In the genomic region with DNA sequence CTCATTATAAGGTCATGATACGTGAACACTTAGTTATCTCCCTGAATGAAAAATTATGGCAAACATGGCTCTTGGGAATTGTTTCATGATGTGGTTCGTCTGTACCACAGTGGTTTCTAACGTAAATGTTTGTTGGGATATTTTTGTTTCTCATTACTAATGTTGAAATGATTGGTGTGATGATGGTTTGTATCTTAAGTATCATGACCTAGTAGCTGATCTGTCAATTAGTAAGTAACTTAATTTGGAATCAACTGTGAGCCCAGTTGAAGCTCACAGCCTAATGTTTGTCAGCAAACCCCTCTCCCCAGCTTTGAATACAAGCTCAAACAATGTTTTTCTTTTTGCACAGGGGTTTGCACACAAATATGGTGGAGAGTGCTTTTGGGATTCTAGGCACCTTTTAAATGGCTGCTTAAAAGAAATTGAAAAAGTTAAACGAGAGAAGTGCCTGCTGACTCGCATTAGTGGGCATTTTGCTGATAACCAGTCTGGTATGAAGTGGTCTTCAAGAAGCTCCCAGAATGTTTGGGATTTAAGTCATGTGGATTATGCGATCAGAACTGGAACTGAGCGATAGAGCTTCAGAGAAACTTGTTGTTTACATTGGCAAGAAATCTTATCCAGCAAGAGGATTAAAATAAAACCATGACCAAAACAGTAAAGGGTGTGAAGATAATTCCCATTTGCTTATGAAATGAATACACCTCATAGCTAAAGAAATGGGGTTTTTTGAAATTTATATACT, we compare ENCODE assay signal across 12 cellular contexts.
A peak's percentile ranks its signal among the peaks of the same experiment; 100 is the strongest.
DNase-seq lines count a peak whose midpoint lies in the region; ATAC-seq and TF ChIP-seq lines count a peak whose summit lies in the region.
"Had no signal": no experiment of that assay in that cellular context is flagged by ENCODE, and none has a peak within 500 bp of the region (broad histone marks: within the 10 kb centered on the region; RNA-seq: fewer than 3 reads in every experiment).

No MANE protein-coding gene starts in this region.

- intact Hi-C loops in ascending aorta (cut with DNase I) = loop anchor here (5.0 kb wide), 1 partner anchor 38 kb away; no protein-coding TSS in a partner anchor

- H3K4me3 ChIP-seq in HEK293 (ENCODE audit: low read depth, low read length) (no peak overlapping the region), ascending aorta (peak overlapping the region in 1 of 2 donors; percentile 16), foreskin fibroblast (ENCODE audit: low read depth in 1 of 2, low read length in 2 of 2) (no peak overlapping the region), skin epidermis (no peak overlapping the region)
- H3K4me3 ChIP-seq: gastroesophageal sphincter, right atrium auricular region had no signal

- CTCF ChIA-PET in HEK293 (lab: Yijun Ruan, JAX) = interaction anchor here (0.6 to 2.6 kb wide), 7 partner anchors 9 to 1407 kb away, joined by 3 to 27 read pairs (median 4); no protein-coding TSS in a partner anchor

- no peaks in the 10 kb centered on the region for H3K36me3 ChIP-seq in HEK293 (ENCODE audit: control insufficient read depth in 2 of 2, insufficient read depth in 1 of 2, low read length in 2 of 2)
- H3K36me3 ChIP-seq in ascending aorta = no peaks in the 10 kb centered on the region
- H3K36me3 ChIP-seq: gastroesophageal sphincter, right atrium auricular region had no signal

- DNase-seq in ascending aorta (ENCODE audit: low spot score in 2 of 2) = no peak
- DNase-seq in foreskin fibroblast = peak; percentile 32 to 65
- no peak for DNase-seq in T-helper 9 cell
- DNase-seq in cortex of kidney (lab: John Stamatoyannopoulos, UW) = no peak
- DNase-seq: NCI-H1694 treated with DMSO at 0.1 percent for 48 hours, T1000 had no signal

- TF ChIP-seq CTCF in HEK293 (tag by site-specific recombination; IDR thresholded peaks at IDR 0.05) (no peak), ascending aorta (IDR thresholded peaks at IDR 0.05) (no peak), foreskin fibroblast (IDR thresholded peaks at IDR 0.05; ENCODE audit: low read depth, low read length) (no peak)

- POLR2A ChIA-PET in HEK293 (lab: Yijun Ruan, JAX) = no interaction called here

- H3K27ac ChIP-seq in HEK293 (ENCODE audit: extremely low read depth, low read depth, low read length) (no peak overlapping the region), ascending aorta (peak overlapping the region; percentile 21 to 63), skin epidermis (peak overlapping the region in 12 of 21 experiments; percentile 24 to 84 (median 65))
- H3K27ac ChIP-seq: gastroesophageal sphincter, right atrium auricular region had no signal

- ATAC-seq in activated CD4-positive, CD25-positive, alpha-beta regulatory T cell treated with anti-CD3 and anti-CD28 coated beads, Interleukin-2, amount 50 U/mL, for 24 hours = no peak
- ATAC-seq in HG03565 (IDR thresholded peaks at IDR 0.05; ENCODE audit: unreplicated experiment) = no peak
- ATAC-seq: gastroesophageal sphincter had no signal

- no peaks in the 10 kb centered on the region for H3K9me3 ChIP-seq in HEK293 (ENCODE audit: control insufficient read depth, insufficient read depth, low read depth, low read length)
- H3K9me3 ChIP-seq in ascending aorta = no peaks in the 10 kb centered on the region
- H3K9me3 ChIP-seq: gastroesophageal sphincter, right atrium auricular region had no signal

- H3K4me1 ChIP-seq in HEK293 (ENCODE audit: control insufficient read depth, insufficient read depth, low read length) = no peaks in the 10 kb centered on the region
- H3K4me1 ChIP-seq in ascending aorta = peaks cover 0 to 8% of the 10 kb centered on the region in 2 donors

- no peaks in the 10 kb centered on the region for H3K27me3 ChIP-seq in ascending aorta
- H3K27me3 ChIP-seq: gastroesophageal sphincter, right atrium auricular region had no signal

TF ChIP-seq in HEK293, 187 proteins besides CTCF, POLR2A, EP300 and RAD21:
- no peak for TF ChIP-seq ZNF747 (tag by site-specific recombination; IDR thresholded peaks at IDR 0.05)
- TF ChIP-seq ZNF341 (tag by site-specific recombination; IDR thresholded peaks at IDR 0.05; ENCODE audit: low read depth) = no peak
- no peak for TF ChIP-seq ZFP3 (tag by site-specific recombination; IDR thresholded peaks at IDR 0.05; ENCODE audit: low read depth)
- 0 out of 2 replicates have a peak, but pooled peaks have one; percentile 15 for TF ChIP-seq ZNF629 (tag by site-specific recombination; IDR thresholded peaks at IDR 0.05)
- TF ChIP-seq SP2 (tag by site-specific recombination; IDR thresholded peaks at IDR 0.05) = no peak
- no peak for TF ChIP-seq ZNF280C (tag by site-specific recombination; IDR thresholded peaks at IDR 0.05)
- peak; percentile 57 for TF ChIP-seq FEZF1 (tag by site-specific recombination; IDR thresholded peaks at IDR 0.05)
- TF ChIP-seq, protein P1, sequence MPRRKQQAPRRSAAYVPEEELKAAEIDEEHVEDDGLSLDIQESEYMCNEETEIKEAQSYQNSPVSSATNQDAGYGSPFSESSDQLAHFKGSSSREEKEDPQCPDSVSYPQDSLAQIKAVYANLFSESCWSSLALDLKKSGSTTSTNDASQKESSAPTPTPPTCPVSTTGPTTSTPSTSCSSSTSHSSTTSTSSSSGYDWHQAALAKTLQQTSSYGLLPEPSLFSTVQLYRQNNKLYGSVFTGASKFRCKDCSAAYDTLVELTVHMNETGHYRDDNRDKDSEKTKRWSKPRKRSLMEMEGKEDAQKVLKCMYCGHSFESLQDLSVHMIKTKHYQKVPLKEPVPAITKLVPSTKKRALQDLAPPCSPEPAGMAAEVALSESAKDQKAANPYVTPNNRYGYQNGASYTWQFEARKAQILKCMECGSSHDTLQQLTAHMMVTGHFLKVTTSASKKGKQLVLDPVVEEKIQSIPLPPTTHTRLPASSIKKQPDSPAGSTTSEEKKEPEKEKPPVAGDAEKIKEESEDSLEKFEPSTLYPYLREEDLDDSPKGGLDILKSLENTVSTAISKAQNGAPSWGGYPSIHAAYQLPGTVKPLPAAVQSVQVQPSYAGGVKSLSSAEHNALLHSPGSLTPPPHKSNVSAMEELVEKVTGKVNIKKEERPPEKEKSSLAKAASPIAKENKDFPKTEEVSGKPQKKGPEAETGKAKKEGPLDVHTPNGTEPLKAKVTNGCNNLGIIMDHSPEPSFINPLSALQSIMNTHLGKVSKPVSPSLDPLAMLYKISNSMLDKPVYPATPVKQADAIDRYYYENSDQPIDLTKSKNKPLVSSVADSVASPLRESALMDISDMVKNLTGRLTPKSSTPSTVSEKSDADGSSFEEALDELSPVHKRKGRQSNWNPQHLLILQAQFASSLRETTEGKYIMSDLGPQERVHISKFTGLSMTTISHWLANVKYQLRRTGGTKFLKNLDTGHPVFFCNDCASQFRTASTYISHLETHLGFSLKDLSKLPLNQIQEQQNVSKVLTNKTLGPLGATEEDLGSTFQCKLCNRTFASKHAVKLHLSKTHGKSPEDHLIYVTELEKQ (tag by site-specific recombination; IDR thresholded peaks at IDR 0.05; ENCODE audit: borderline replicate concordance) = no peak
- TF ChIP-seq ZFP41 (tag by site-specific recombination; IDR thresholded peaks at IDR 0.05; ENCODE audit: borderline replicate concordance) = no peak

Comparison
In these comparisons a context has a peak if more than half of its experiments do, and no peak if none do; other contexts are left out.
1. DNase-seq: peak in foreskin fibroblast (2 of 2); none in ascending aorta (0 of 2), T-helper 9 cell (single experiment) and cortex of kidney (single experiment).